In the genomic region with DNA sequence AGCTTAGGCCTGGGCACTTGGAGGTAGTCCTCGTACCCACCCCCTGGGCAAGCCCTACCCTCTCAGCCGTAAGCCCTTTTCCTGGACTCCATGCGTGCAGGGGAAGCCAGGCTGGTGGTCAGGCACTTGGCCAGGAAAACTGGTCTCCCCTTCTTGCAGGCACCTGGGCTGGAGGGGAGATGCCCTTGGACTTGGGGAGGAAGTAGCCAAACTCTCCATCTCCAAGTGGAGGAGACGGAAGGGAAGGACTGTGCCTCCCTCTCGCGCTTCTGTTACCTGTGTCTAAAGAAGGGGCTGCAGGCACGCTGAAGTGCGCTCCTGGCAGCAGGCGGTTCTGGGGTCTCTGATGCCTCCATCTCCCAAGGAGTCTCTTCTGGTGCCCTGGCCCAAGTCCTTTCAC, we compare ENCODE assay signal across 23 cellular contexts.
"Had no signal": no experiment of that assay in that cellular context is flagged by ENCODE, and none has a peak within 500 bp of the region (broad histone marks: within the 10 kb centered on the region; RNA-seq: fewer than 3 reads in every experiment).

No MANE protein-coding gene starts in this region.

- H3K9me3 ChIP-seq: MG63, SK-N-SH had no signal

- ATAC-seq: HepG2 had no signal

- H3K9ac ChIP-seq: SK-N-SH had no signal

- DNase-seq: IMR-90, Karpas-422, KG1, MG63, NCI-H1092, NCI-H1105 treated with DMSO at 0.1 percent for 48 hours, NCI-H1417 treated with DMSO at 0.1 percent for 48 hours, NCI-H187, NCI-H2029, NCI-H2081 treated with DMSO at 0.1 percent for 48 hours, NCI-H2171, NCI-H226, NCI-H446, NCI-H510A, NCI-H524 treated with DMSO at 0.1 percent for 48 hours, NCI-H69, NCI-H774, RPMI8226, SHP77, SK-N-SH, SW 1271 had no signal

- H3K4me2 ChIP-seq: SK-N-SH had no signal

- H3K4me3 ChIP-seq: MG63 had no signal

- H3K36me3 ChIP-seq: MG63 had no signal

- H3K27me3 ChIP-seq: MG63 had no signal

- FAIRE-seq: HepG2, RCC 7860 had no signal
